Comparison of ENCODE assay signal across 1 cellular context in genomic region chr9:23830459-23830805, GRCh38.
TF ChIP-seq lines count a peak whose summit lies in the region.

No MANE protein-coding gene starts in this region.

TF ChIP-seq in GM23338, 12 proteins besides CTCF, POLR2A, EP300 and RAD21 (continued from another document):
- TF ChIP-seq REST (IDR thresholded peaks at IDR 0.05; ENCODE audit: unreplicated experiment) (no peak), EZH2phosphoT487 (IDR thresholded peaks at IDR 0.05; ENCODE audit: unreplicated experiment) (no peak)
